Comparison of ENCODE assay signal across 2 cellular contexts in the genomic region with DNA sequence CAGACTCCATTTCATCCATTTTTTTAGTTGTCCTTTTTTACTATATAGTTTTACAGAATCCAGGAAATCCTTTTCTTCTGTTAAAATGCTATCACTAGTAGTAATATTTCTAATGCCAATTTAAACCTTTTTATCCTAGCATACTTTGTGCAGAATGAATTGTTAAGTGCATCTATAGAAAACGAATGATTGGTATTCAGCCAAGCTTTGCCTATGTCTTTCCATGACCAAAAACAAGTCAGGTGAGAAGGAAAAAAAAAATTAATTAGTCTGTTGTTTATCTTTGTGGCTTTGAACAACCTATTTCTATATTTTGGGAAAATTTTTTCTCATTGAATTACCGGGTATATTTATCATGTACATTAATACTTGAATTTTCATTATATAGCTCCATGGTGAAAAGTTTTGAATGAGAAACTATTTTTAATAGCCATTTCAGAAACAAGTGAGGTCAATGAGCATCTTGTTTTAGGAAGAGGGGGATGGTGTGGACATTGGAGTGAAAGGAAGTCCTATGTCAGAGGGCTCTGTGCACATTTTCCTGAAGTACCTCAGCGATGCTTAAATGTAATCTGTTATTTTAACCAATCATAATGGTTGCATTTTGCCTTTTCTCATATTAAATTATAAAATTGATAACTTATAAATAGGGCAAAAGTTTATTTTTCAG.
A peak's percentile ranks its signal among the peaks of the same experiment; 100 is the strongest.
TF ChIP-seq lines count a peak whose summit lies in the region.

No MANE protein-coding gene starts in this region.

TF ChIP-seq in endothelial cell of umbilical vein, 7 proteins besides CTCF, POLR2A, EP300 and RAD21 (continued from another document):
- TF ChIP-seq FOS (IDR thresholded peaks at IDR 0.05; ENCODE audit: borderline replicate concordance, insufficient read depth, low read length) (peak; percentile 3), GATA2 (IDR thresholded peaks at IDR 0.05; ENCODE audit: insufficient read depth, insufficient read length, low read depth, low read length) (peak; percentile 17), POLR2AphosphoS5 (IDR thresholded peaks at IDR 0.05; ENCODE audit: insufficient read depth, low read depth, low read length) (peak; percentile 72), MYC (IDR thresholded peaks at IDR 0.05; ENCODE audit: low read depth, low read length) (no peak)
- TF ChIP-seq, protein P1, sequence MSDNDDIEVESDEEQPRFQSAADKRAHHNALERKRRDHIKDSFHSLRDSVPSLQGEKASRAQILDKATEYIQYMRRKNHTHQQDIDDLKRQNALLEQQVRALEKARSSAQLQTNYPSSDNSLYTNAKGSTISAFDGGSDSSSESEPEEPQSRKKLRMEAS (IDR thresholded peaks at IDR 0.05; ENCODE audit: insufficient read depth, insufficient read length): no peak

TF ChIP-seq in GM23338, 12 proteins besides CTCF, POLR2A, EP300 and RAD21:
- TF ChIP-seq, protein P2, sequence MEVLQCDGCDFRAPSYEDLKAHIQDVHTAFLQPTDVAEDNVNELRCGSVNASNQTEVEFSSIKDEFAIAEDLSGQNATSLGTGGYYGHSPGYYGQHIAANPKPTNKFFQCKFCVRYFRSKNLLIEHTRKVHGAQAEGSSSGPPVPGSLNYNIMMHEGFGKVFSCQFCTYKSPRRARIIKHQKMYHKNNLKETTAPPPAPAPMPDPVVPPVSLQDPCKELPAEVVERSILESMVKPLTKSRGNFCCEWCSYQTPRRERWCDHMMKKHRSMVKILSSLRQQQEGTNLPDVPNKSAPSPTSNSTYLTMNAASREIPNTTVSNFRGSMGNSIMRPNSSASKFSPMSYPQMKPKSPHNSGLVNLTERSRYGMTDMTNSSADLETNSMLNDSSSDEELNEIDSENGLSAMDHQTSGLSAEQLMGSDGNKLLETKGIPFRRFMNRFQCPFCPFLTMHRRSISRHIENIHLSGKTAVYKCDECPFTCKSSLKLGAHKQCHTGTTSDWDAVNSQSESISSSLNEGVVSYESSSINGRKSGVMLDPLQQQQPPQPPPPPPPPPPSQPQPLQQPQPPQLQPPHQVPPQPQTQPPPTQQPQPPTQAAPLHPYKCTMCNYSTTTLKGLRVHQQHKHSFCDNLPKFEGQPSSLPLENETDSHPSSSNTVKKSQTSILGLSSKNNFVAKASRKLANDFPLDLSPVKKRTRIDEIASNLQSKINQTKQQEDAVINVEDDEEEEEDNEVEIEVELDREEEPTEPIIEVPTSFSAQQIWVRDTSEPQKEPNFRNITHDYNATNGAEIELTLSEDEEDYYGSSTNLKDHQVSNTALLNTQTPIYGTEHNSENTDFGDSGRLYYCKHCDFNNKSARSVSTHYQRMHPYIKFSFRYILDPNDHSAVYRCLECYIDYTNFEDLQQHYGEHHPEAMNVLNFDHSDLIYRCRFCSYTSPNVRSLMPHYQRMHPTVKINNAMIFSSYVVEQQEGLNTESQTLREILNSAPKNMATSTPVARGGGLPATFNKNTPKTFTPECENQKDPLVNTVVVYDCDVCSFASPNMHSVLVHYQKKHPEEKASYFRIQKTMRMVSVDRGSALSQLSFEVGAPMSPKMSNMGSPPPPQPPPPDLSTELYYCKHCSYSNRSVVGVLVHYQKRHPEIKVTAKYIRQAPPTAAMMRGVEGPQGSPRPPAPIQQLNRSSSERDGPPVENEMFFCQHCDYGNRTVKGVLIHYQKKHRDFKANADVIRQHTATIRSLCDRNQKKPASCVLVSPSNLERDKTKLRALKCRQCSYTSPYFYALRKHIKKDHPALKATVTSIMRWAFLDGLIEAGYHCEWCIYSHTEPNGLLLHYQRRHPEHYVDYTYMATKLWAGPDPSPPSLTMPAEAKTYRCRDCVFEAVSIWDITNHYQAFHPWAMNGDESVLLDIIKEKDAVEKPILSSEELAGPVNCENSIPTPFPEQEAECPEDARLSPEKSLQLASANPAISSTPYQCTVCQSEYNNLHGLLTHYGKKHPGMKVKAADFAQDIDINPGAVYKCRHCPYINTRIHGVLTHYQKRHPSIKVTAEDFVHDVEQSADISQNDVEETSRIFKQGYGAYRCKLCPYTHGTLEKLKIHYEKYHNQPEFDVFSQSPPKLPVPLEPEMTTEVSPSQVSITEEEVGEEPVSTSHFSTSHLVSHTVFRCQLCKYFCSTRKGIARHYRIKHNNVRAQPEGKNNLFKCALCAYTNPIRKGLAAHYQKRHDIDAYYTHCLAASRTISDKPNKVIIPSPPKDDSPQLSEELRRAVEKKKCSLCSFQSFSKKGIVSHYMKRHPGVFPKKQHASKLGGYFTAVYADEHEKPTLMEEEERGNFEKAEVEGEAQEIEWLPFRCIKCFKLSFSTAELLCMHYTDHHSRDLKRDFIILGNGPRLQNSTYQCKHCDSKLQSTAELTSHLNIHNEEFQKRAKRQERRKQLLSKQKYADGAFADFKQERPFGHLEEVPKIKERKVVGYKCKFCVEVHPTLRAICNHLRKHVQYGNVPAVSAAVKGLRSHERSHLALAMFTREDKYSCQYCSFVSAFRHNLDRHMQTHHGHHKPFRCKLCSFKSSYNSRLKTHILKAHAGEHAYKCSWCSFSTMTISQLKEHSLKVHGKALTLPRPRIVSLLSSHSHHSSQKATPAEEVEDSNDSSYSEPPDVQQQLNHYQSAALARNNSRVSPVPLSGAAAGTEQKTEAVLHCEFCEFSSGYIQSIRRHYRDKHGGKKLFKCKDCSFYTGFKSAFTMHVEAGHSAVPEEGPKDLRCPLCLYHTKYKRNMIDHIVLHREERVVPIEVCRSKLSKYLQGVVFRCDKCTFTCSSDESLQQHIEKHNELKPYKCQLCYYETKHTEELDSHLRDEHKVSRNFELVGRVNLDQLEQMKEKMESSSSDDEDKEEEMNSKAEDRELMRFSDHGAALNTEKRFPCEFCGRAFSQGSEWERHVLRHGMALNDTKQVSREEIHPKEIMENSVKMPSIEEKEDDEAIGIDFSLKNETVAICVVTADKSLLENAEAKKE (CRISPR knock-in tag; IDR thresholded peaks at IDR 0.05): no peak
- no peak for TF ChIP-seq STAT1 (IDR thresholded peaks at IDR 0.05; ENCODE audit: unreplicated experiment)
- TF ChIP-seq JUNB (IDR thresholded peaks at IDR 0.05; ENCODE audit: unreplicated experiment): no peak
- TF ChIP-seq, protein P3, sequence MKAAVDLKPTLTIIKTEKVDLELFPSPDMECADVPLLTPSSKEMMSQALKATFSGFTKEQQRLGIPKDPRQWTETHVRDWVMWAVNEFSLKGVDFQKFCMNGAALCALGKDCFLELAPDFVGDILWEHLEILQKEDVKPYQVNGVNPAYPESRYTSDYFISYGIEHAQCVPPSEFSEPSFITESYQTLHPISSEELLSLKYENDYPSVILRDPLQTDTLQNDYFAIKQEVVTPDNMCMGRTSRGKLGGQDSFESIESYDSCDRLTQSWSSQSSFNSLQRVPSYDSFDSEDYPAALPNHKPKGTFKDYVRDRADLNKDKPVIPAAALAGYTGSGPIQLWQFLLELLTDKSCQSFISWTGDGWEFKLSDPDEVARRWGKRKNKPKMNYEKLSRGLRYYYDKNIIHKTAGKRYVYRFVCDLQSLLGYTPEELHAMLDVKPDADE (IDR thresholded peaks at IDR 0.05): no peak
- TF ChIP-seq, protein P4, sequence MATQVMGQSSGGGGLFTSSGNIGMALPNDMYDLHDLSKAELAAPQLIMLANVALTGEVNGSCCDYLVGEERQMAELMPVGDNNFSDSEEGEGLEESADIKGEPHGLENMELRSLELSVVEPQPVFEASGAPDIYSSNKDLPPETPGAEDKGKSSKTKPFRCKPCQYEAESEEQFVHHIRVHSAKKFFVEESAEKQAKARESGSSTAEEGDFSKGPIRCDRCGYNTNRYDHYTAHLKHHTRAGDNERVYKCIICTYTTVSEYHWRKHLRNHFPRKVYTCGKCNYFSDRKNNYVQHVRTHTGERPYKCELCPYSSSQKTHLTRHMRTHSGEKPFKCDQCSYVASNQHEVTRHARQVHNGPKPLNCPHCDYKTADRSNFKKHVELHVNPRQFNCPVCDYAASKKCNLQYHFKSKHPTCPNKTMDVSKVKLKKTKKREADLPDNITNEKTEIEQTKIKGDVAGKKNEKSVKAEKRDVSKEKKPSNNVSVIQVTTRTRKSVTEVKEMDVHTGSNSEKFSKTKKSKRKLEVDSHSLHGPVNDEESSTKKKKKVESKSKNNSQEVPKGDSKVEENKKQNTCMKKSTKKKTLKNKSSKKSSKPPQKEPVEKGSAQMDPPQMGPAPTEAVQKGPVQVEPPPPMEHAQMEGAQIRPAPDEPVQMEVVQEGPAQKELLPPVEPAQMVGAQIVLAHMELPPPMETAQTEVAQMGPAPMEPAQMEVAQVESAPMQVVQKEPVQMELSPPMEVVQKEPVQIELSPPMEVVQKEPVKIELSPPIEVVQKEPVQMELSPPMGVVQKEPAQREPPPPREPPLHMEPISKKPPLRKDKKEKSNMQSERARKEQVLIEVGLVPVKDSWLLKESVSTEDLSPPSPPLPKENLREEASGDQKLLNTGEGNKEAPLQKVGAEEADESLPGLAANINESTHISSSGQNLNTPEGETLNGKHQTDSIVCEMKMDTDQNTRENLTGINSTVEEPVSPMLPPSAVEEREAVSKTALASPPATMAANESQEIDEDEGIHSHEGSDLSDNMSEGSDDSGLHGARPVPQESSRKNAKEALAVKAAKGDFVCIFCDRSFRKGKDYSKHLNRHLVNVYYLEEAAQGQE (IDR thresholded peaks at IDR 0.05; ENCODE audit: unreplicated experiment): no peak
- TF ChIP-seq ZNF331 (CRISPR knock-in tag; IDR thresholded peaks at IDR 0.05; ENCODE audit: low read depth): no peak
- TF ChIP-seq EZH2 (IDR thresholded peaks at IDR 0.05; ENCODE audit: low read depth, unreplicated experiment): no peak
- no peak for TF ChIP-seq CREB1 (CRISPR knock-in tag; IDR thresholded peaks at IDR 0.05; ENCODE audit: low read depth)
- TF ChIP-seq ZNF114 (CRISPR knock-in tag; IDR thresholded peaks at IDR 0.05): no peak
- no peak for TF ChIP-seq POLR2AphosphoS5 (IDR thresholded peaks at IDR 0.05; ENCODE audit: low read depth)
- no peak for TF ChIP-seq NANOG (IDR thresholded peaks at IDR 0.05; ENCODE audit: borderline replicate concordance)
- TF ChIP-seq EZH2phosphoT487 (IDR thresholded peaks at IDR 0.05; ENCODE audit: unreplicated experiment): no peak
TF ChIP-seq in GM23338: peak in this region for 0.
